ENCODE assay signal across 1 cellular context in the genomic region with DNA sequence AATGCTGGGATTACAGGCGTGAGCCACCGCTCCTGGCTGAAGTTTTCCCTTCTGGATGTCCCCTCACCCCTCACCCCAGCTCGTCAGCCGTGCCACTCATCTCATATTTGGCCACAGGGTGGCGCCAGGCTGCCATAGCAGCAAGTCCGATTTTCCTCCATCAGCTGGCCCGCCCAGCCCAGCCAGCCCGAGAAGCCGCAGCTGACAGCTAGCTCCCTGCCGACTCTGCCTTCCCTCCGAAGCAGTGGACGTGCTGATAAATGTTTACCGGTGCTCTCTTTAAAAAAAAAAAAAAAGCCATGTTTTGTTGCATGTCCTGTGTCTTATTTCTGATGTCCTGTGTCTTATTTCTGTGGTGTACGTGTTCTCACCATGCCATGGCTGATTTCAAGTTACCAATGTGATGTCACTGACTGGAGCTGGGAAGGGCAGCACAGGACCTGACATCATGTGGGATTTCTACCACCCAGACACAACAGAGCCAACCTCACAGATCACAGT.
TF ChIP-seq lines count a peak whose summit lies in the region.

No MANE protein-coding gene starts in this region.

TF ChIP-seq in HEK293, 187 proteins besides CTCF, POLR2A, EP300 and RAD21 (continued from another document):
- TF ChIP-seq, protein P1, sequence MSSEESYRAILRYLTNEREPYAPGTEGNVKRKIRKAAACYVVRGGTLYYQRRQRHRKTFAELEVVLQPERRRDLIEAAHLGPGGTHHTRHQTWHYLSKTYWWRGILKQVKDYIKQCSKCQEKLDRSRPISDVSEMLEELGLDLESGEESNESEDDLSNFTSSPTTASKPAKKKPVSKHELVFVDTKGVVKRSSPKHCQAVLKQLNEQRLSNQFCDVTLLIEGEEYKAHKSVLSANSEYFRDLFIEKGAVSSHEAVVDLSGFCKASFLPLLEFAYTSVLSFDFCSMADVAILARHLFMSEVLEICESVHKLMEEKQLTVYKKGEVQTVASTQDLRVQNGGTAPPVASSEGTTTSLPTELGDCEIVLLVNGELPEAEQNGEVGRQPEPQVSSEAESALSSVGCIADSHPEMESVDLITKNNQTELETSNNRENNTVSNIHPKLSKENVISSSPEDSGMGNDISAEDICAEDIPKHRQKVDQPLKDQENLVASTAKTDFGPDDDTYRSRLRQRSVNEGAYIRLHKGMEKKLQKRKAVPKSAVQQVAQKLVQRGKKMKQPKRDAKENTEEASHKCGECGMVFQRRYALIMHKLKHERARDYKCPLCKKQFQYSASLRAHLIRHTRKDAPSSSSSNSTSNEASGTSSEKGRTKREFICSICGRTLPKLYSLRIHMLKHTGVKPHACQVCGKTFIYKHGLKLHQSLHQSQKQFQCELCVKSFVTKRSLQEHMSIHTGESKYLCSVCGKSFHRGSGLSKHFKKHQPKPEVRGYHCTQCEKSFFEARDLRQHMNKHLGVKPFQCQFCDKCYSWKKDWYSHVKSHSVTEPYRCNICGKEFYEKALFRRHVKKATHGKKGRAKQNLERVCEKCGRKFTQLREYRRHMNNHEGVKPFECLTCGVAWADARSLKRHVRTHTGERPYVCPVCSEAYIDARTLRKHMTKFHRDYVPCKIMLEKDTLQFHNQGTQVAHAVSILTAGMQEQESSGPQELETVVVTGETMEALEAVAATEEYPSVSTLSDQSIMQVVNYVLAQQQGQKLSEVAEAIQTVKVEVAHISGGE (tag by site-specific recombination; conservative IDR thresholded peaks at IDR 0.05; ENCODE audit: low read depth) = no peak
- TF ChIP-seq ZNF341 (tag by site-specific recombination; IDR thresholded peaks at IDR 0.05; ENCODE audit: low read depth) (no peak), ZNF571 (tag by site-specific recombination; IDR thresholded peaks at IDR 0.05) (no peak), HOXA7 (CRISPR knock-in tag; IDR thresholded peaks at IDR 0.05; ENCODE audit: borderline replicate concordance) (no peak), ZSCAN30 (tag by site-specific recombination; IDR thresholded peaks at IDR 0.05) (peak; percentile 73), ZNF416 (tag by site-specific recombination; IDR thresholded peaks at IDR 0.05) (no peak), ZNF76 (tag by site-specific recombination; IDR thresholded peaks at IDR 0.05; ENCODE audit: borderline replicate concordance, low read depth) (peak; percentile 51; the same call in 1 of the 2 replicates), ZNF398 (tag by site-specific recombination; IDR thresholded peaks at IDR 0.05) (no peak), ZNF18 (tag by site-specific recombination; IDR thresholded peaks at IDR 0.05) (no peak), ZNF530 (tag by site-specific recombination; IDR thresholded peaks at IDR 0.05; ENCODE audit: low read depth) (no peak), OVOL3 (tag by site-specific recombination; IDR thresholded peaks at IDR 0.05) (no peak), ZBTB7A (tag by site-specific recombination; IDR thresholded peaks at IDR 0.05; ENCODE audit: low read depth) (no peak), ZFHX2 (tag by site-specific recombination; conservative IDR thresholded peaks at IDR 0.05) (no peak), TCF7L2 (IDR thresholded peaks at IDR 0.05; ENCODE audit: borderline replicate concordance, low read depth, low read length) (no peak), ZNF544 (tag by site-specific recombination; IDR thresholded peaks at IDR 0.05) (no peak)
- TF ChIP-seq, protein P2, sequence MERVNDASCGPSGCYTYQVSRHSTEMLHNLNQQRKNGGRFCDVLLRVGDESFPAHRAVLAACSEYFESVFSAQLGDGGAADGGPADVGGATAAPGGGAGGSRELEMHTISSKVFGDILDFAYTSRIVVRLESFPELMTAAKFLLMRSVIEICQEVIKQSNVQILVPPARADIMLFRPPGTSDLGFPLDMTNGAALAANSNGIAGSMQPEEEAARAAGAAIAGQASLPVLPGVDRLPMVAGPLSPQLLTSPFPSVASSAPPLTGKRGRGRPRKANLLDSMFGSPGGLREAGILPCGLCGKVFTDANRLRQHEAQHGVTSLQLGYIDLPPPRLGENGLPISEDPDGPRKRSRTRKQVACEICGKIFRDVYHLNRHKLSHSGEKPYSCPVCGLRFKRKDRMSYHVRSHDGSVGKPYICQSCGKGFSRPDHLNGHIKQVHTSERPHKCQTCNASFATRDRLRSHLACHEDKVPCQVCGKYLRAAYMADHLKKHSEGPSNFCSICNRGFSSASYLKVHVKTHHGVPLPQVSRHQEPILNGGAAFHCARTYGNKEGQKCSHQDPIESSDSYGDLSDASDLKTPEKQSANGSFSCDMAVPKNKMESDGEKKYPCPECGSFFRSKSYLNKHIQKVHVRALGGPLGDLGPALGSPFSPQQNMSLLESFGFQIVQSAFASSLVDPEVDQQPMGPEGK (tag by site-specific recombination; IDR thresholded peaks at IDR 0.05) = no peak
- TF ChIP-seq, protein P3, sequence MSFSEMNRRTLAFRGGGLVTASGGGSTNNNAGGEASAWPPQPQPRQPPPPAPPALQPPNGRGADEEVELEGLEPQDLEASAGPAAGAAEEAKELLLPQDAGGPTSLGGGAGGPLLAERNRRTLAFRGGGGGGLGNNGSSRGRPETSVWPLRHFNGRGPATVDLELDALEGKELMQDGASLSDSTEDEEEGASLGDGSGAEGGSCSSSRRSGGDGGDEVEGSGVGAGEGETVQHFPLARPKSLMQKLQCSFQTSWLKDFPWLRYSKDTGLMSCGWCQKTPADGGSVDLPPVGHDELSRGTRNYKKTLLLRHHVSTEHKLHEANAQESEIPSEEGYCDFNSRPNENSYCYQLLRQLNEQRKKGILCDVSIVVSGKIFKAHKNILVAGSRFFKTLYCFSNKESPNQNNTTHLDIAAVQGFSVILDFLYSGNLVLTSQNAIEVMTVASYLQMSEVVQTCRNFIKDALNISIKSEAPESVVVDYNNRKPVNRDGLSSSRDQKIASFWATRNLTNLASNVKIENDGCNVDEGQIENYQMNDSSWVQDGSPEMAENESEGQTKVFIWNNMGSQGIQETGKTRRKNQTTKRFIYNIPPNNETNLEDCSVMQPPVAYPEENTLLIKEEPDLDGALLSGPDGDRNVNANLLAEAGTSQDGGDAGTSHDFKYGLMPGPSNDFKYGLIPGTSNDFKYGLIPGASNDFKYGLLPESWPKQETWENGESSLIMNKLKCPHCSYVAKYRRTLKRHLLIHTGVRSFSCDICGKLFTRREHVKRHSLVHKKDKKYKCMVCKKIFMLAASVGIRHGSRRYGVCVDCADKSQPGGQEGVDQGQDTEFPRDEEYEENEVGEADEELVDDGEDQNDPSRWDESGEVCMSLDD (tag by site-specific recombination; IDR thresholded peaks at IDR 0.05) = 0 out of 2 replicates have a peak, but pooled peaks have one; percentile 46
